In the genomic region with DNA sequence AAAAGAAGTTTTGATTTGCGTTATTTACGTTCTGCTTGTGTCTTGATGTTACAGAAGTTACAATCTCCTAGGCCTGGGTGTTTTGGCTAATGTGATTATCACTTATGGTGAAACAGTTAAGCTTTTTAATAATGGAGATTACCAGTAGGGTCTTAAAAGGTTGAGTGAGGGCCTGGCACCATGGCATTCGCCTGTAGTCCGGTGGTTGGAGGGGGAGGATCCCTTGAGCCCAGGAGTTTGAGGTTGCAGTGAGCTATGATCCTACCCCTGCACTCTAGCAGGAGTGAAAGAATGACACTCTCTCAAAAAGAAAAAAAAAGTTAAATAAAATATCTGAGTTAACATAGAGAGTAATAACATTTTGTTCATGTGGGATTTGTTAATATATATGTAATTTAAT, we compare ENCODE assay signal across 17 cellular contexts. TPM values are rescaled to one million over a fixed set of nuclear protein-coding genes. Genes with fewer than 3 reads are reported as not detected.
DNase-seq lines count a peak whose midpoint lies in the region; ATAC-seq and TF ChIP-seq lines count a peak whose summit lies in the region.
"Had no signal": no experiment of that assay in that cellular context is flagged by ENCODE, and none has a peak within 500 bp of the region (broad histone marks: within the 10 kb centered on the region; RNA-seq: fewer than 3 reads in every experiment).

No MANE protein-coding gene starts in this region.

- H3K4me3 ChIP-seq in WERI-Rb-1 (ENCODE audit: low read depth, low read length) (no peak overlapping the region), GM23248 (no peak overlapping the region)
- H3K4me3 ChIP-seq: HAP-1 had no signal

- POLR2A ChIA-PET in CD4-positive, alpha-beta T cell (lab: Charles Lee): interaction anchor here (7.0 kb wide), 1 partner anchor 8 kb away, joined by 518 read pairs; the partner anchor contains the start of gene SPEN

- no peaks in the 10 kb centered on the region for H3K9me3 ChIP-seq in CD4-positive, alpha-beta T cell (ENCODE audit: control insufficient read depth, low read length)
- peaks cover 18% of the 10 kb centered on the region for H3K9me3 ChIP-seq in WERI-Rb-1 (ENCODE audit: severe bottlenecking)
- H3K9me3 ChIP-seq in GM23248 (ENCODE audit: low read depth): no peaks in the 10 kb centered on the region
- H3K9me3 ChIP-seq: BE2C, HAP-1 had no signal

- H3K27ac Mint-ChIP-seq in CD4-positive, alpha-beta T cell: no peak overlapping the region
- H3K27ac Mint-ChIP-seq in nephron: peak overlapping the region in 2 of 3 experiments; percentile 57 to 58
- H3K27ac Mint-ChIP-seq in activated T-cell treated with anti-CD3 and anti-CD28 coated beads, Interleukin-2, amount 50 U/mL, for 24 hours: no peak overlapping the region
- H3K27ac Mint-ChIP-seq: CD8-positive, alpha-beta T cell had no signal

- no peak overlapping the region for H3K4me2 ChIP-seq in GM23248 (ENCODE audit: unreplicated experiment)

- WGBS in GM23248 (ENCODE audit: low coverage in 1 of 2, low lambda C conversion rate in 2 of 2, missing lambda C conversion rate in 2 of 2), 2 experiments: 89 to 91% methylated on average over 4 of the region's 4 CpGs

- peaks cover 2% of the 10 kb centered on the region; the same call in 1 of the 2 replicates for H3K4me1 ChIP-seq in GM23248 (ENCODE audit: insufficient read depth)
- H3K4me1 ChIP-seq: BE2C had no signal

- H3K4me1 Mint-ChIP-seq in CD4-positive, alpha-beta T cell (ENCODE audit: low read depth): peaks cover 13% of the 10 kb centered on the region
- peaks cover 15% of the 10 kb centered on the region for H3K4me1 Mint-ChIP-seq in nephron
- peaks cover 22% of the 10 kb centered on the region for H3K4me1 Mint-ChIP-seq in activated T-cell treated with anti-CD3 and anti-CD28 coated beads, Interleukin-2, amount 50 U/mL, for 24 hours (ENCODE audit: low read depth)

- no peaks in the 10 kb centered on the region for H3K27me3 ChIP-seq in CD4-positive, alpha-beta T cell (ENCODE audit: control insufficient read depth, insufficient read depth, low read length)
- H3K27me3 ChIP-seq in WERI-Rb-1 (ENCODE audit: insufficient read depth, low read depth, severe bottlenecking): no peaks in the 10 kb centered on the region
- no peaks in the 10 kb centered on the region for H3K27me3 ChIP-seq in GM23248 (replicated peaks; ENCODE audit: insufficient read depth)
- H3K27me3 ChIP-seq: BE2C had no signal

- H3K79me2 ChIP-seq in GM23248 (ENCODE audit: insufficient read depth): peaks cover 10% of the 10 kb centered on the region

- no peak for DNase-seq in CD4-positive, alpha-beta T cell
- DNase-seq in NCI-H82 (lab: John Stamatoyannopoulos, UW) (peak; percentile 94), WERI-Rb-1 (peak; percentile 72), substantia nigra (lab: John Stamatoyannopoulos, UW) (no peak), GM23248 (no peak)
- DNase-seq in activated T-cell treated with anti-CD3 and anti-CD28 coated beads, Interleukin-2, amount 50 U/mL, for 24 hours: no peak
- DNase-seq: BE2C; CD8-positive, alpha-beta T cell; COR-L47; DMS153; DMS79 treated with DMSO at 0.1 percent for 48 hours; EL; GOT3 had no signal

- peak overlapping the region; percentile 20 for H3K4me3 Mint-ChIP-seq in CD4-positive, alpha-beta T cell
- no peak overlapping the region for H3K4me3 Mint-ChIP-seq in nephron
- no peak overlapping the region for H3K4me3 Mint-ChIP-seq in activated T-cell treated with anti-CD3 and anti-CD28 coated beads, Interleukin-2, amount 50 U/mL, for 24 hours
- H3K4me3 Mint-ChIP-seq: CD8-positive, alpha-beta T cell had no signal

- H2AFZ ChIP-seq in GM23248: no peak overlapping the region

- H3K27ac ChIP-seq in CD4-positive, alpha-beta T cell (ENCODE audit: low read depth, low read length): no peak overlapping the region
- H3K27ac ChIP-seq in WERI-Rb-1: 0 out of 2 replicates have a peak overlapping the region, but pooled peaks have one; percentile 15
- no peak overlapping the region for H3K27ac ChIP-seq in substantia nigra (ENCODE audit: low read depth, low read length, poor library complexity, severe bottlenecking)
- H3K27ac ChIP-seq in GM23248: no peak overlapping the region
- H3K27ac ChIP-seq: C4-2B had no signal

- no peak for TF ChIP-seq CTCF in CD4-positive, alpha-beta T cell (IDR thresholded peaks at IDR 0.05)
- no peak for TF ChIP-seq CTCF in WERI-Rb-1 (IDR thresholded peaks at IDR 0.05; ENCODE audit: low read depth, low read length)
- TF ChIP-seq CTCF in nephron (IDR thresholded peaks at IDR 0.05; ENCODE audit: unreplicated experiment in 3 of 3): no peak

- in situ Hi-C loops in GM23248 (cut with MboI): no loop called here

- H3K27me3 Mint-ChIP-seq in CD4-positive, alpha-beta T cell: no peaks in the 10 kb centered on the region
- peaks cover 7% of the 10 kb centered on the region for H3K27me3 Mint-ChIP-seq in nephron (ENCODE audit: low read depth)
- no peaks in the 10 kb centered on the region for H3K27me3 Mint-ChIP-seq in activated T-cell treated with anti-CD3 and anti-CD28 coated beads, Interleukin-2, amount 50 U/mL, for 24 hours

- H4K20me1 ChIP-seq in GM23248 (ENCODE audit: insufficient read depth): no peaks in the 10 kb centered on the region

- H3F3A ChIP-seq in GM23248 (ENCODE audit: insufficient read depth): peaks cover 13% of the 10 kb centered on the region

- H3K36me3 ChIP-seq in WERI-Rb-1 (no peaks in the 10 kb centered on the region), GM23248 (ENCODE audit: low read depth) (no peaks in the 10 kb centered on the region)
- H3K36me3 ChIP-seq: BE2C, HAP-1 had no signal

- ATAC-seq in CD4-positive, alpha-beta T cell (ENCODE audit: poor library complexity): no peak
- ATAC-seq in HG03354 (IDR thresholded peaks at IDR 0.05; ENCODE audit: poor library complexity, severe bottlenecking, unreplicated experiment): no peak
- ATAC-seq: CD8-positive, alpha-beta T cell had no signal

- H3K9ac ChIP-seq in GM23248: no peak overlapping the region

- no peaks in the 10 kb centered on the region for H3K9me3 Mint-ChIP-seq in CD4-positive, alpha-beta T cell
- no peaks in the 10 kb centered on the region for H3K9me3 Mint-ChIP-seq in nephron
- H3K9me3 Mint-ChIP-seq in activated T-cell treated with anti-CD3 and anti-CD28 coated beads, Interleukin-2, amount 50 U/mL, for 24 hours: no peaks in the 10 kb centered on the region
- H3K9me3 Mint-ChIP-seq: CD8-positive, alpha-beta T cell had no signal

- CTCF ChIA-PET in CD4-positive, alpha-beta T cell (lab: Charles Lee): interaction anchor here (1.0 kb wide), 1 partner anchor 23 kb away, joined by 5 read pairs; no protein-coding TSS in a partner anchor

- peaks cover 19% of the 10 kb centered on the region for H3K36me3 Mint-ChIP-seq in CD4-positive, alpha-beta T cell (ENCODE audit: low read depth)
- peaks cover 3% of the 10 kb centered on the region for H3K36me3 Mint-ChIP-seq in nephron (ENCODE audit: low read depth)
- H3K36me3 Mint-ChIP-seq in activated T-cell treated with anti-CD3 and anti-CD28 coated beads, Interleukin-2, amount 50 U/mL, for 24 hours (ENCODE audit: low read depth): peaks cover 13% of the 10 kb centered on the region

- intact Hi-C loops in CD4-positive, alpha-beta T cell (cut with DNase I, micrococcal nuclease): no loop called here

- no peaks in the 10 kb centered on the region for H3K9me2 ChIP-seq in GM23248 (ENCODE audit: insufficient read depth)

RNA-seq across cellular contexts. Expression of gene SPEN, which starts 8.8 kb away (rescaled TPM):
- total RNA-seq in CD4-positive, alpha-beta T cell: 10 to 100 TPM; 73.5 to 76.7 TPM
- total RNA-seq in GM23248 (2014; rRNA removed; shearing (Covaris generic)): 12.5 and 16.5 TPM in 2 replicates
- polyA plus RNA-seq in GM23248 (2016; fragmentation: Nextera tagmentation; extraction: Ambion mirVana): 16.7 and 17.2 TPM in 2 replicates

RNA-seq across cellular contexts. Expression of gene UQCRHL, which starts 31.3 kb away (rescaled TPM):
- under 1 TPM; 0.25 to 0.69 TPM for total RNA-seq in CD4-positive, alpha-beta T cell
- 0.32 and 0.51 TPM in 2 replicates for total RNA-seq in GM23248 (2014; rRNA removed; shearing (Covaris generic))
- polyA plus RNA-seq in GM23248 (2016; fragmentation: Nextera tagmentation; extraction: Ambion mirVana): 0.60 and 0.65 TPM in 2 replicates

Comparison
In these comparisons a context has a peak if more than half of its experiments do, and no peak if none do; other contexts are left out.
1. DNase-seq: peak in NCI-H82 (single experiment) and WERI-Rb-1 (single experiment); none in CD4-positive, alpha-beta T cell (0 of 10), activated T-cell treated with anti-CD3 and anti-CD28 coated beads, Interleukin-2, amount 50 U/mL, for 24 hours (single experiment), substantia nigra (0 of 49) and GM23248 (single experiment).
2. H3K27ac Mint-ChIP-seq: peak in nephron (2 of 3); none in CD4-positive, alpha-beta T cell (single experiment) and activated T-cell treated with anti-CD3 and anti-CD28 coated beads, Interleukin-2, amount 50 U/mL, for 24 hours (single experiment).